In the genomic region with DNA sequence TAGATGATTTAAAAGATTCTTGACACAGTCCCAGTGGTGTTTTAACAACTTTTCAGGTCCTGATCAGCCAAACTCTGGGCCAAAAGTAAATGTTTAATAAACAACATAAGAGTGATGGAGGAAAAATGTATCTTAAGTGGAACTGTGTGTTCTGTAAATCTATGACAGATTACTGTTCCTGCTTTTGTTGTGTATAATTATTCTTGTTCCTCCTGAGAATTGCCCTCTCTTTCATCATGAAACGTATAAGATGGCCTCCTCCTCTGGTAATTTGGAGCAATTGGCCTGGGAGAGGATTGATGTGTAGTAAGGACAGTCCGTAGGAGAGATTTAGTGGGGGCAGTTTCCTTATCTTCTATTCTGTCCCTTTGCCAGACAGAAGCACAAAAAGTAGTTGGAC, we compare ENCODE assay signal across 21 cellular contexts. TPM values are rescaled to one million over a fixed set of nuclear protein-coding genes. Genes with fewer than 3 reads are reported as not detected.
DNase-seq lines count a peak whose midpoint lies in the region; ATAC-seq and TF ChIP-seq lines count a peak whose summit lies in the region.
"Had no signal": no experiment of that assay in that cellular context is flagged by ENCODE, and none has a peak within 500 bp of the region (broad histone marks: within the 10 kb centered on the region; RNA-seq: fewer than 3 reads in every experiment).

No MANE protein-coding gene starts in this region.

- POLR2A ChIA-PET in MCF 10A (lab: Yijun Ruan, JAX) = interaction anchor here (0.5 to 8.0 kb wide), 7 partner anchors 10 to 709 kb away, joined by 3 to 162 read pairs (median 3); a partner anchor contains a TSS
- POLR2A ChIA-PET in WTC11 (lab: Charles Lee) = no interaction called here

- H3K27ac Mint-ChIP-seq in MCF 10A (ENCODE audit: low read depth, unreplicated experiment) (peak overlapping the region; percentile 21), WTC11 (peak overlapping the region; percentile 65)
- H3K27ac Mint-ChIP-seq: activated T-cell treated with anti-CD3 and anti-CD28 coated beads, Interleukin-2, amount 50 U/mL, for 24 hours; T-helper 2 cell treated with Interferon-gamma antibody and Interleukin-4, amounts not matched to agents 5 μg/mL and 100 μg/mL, for 36 hours had no signal

- H3K4me3 Mint-ChIP-seq in MCF 10A (ENCODE audit: unreplicated experiment) = no peak overlapping the region
- no peak overlapping the region for H3K4me3 Mint-ChIP-seq in WTC11
- H3K4me3 Mint-ChIP-seq: activated T-cell treated with anti-CD3 and anti-CD28 coated beads, Interleukin-2, amount 50 U/mL, for 24 hours; T-helper 2 cell treated with Interferon-gamma antibody and Interleukin-4, amounts not matched to agents 5 μg/mL and 100 μg/mL, for 36 hours had no signal

- intact Hi-C loops in MCF 10A (cut with micrococcal nuclease) = no loop called here
- intact Hi-C loops in mammary epithelial cell (cut with micrococcal nuclease) = loop anchor here (10.0 kb wide), 1 partner anchor 163 kb away; no protein-coding TSS in a partner anchor
- intact Hi-C loops in tibial artery (cut with DNase I; ENCODE audit: low total_unique reads) = no loop called here

- BruUV-seq in MCF 10A (replicated peaks; lab: Mats Ljungman, UMichigan) (no TSS peak), mammary epithelial cell (replicated peaks; lab: Mats Ljungman, UMichigan) (no TSS peak)

- no peaks in the 10 kb centered on the region for H3K36me3 ChIP-seq in mammary epithelial cell (ENCODE audit: insufficient read depth, low read length)
- no peaks in the 10 kb centered on the region for H3K36me3 ChIP-seq in tibial artery
- H3K36me3 ChIP-seq: left ventricle myocardium inferior had no signal

- CTCF ChIA-PET in MCF 10A (lab: Yijun Ruan, JAX) = interaction anchor here (0.8 to 5.0 kb wide), 2 partner anchors 15 to 30 kb away, joined by 3 to 49 read pairs; no protein-coding TSS in a partner anchor
- CTCF ChIA-PET in mammary epithelial cell (lab: Charles Lee; ENCODE audit: low non-redundant PET) = no interaction called here
- CTCF ChIA-PET in WTC11 (lab: Charles Lee) = interaction anchor here (1.2 to 1.4 kb wide), 2 partner anchors 19 to 36 kb away, joined by 3 to 5 read pairs; no protein-coding TSS in a partner anchor

- DNase-seq in MCF 10A (ENCODE audit: unreplicated experiment) (no peak), mammary epithelial cell (no peak), WTC11 (ENCODE audit: low spot score) (no peak), fibroblast of pulmonary artery (ENCODE audit: low read depth) (peak; percentile 48), tibial artery (no peak), NCI-H510A (lab: John Stamatoyannopoulos, UW) (no peak)
- DNase-seq: ACHN; activated naive CD4-positive, alpha-beta T cell treated with Interleukin-2 at 50 U/mL for 16 hours; activated T-cell treated with anti-CD3 and anti-CD28 coated beads, Interleukin-2, amount 50 U/mL, for 24 hours; aorta; effector CD8-positive, alpha-beta T cell; head of caudate nucleus; left ventricle myocardium inferior; psoas muscle had no signal

- no peaks in the 10 kb centered on the region for H4K20me1 ChIP-seq in mammary epithelial cell (ENCODE audit: insufficient read depth, low read length)

- no peaks in the 10 kb centered on the region for H3K27me3 Mint-ChIP-seq in MCF 10A (ENCODE audit: insufficient read depth, unreplicated experiment)
- H3K27me3 Mint-ChIP-seq in WTC11 (ENCODE audit: low read depth) = no peaks in the 10 kb centered on the region
- H3K27me3 Mint-ChIP-seq: activated T-cell treated with anti-CD3 and anti-CD28 coated beads, Interleukin-2, amount 50 U/mL, for 24 hours had no signal

- no peak overlapping the region for H3K27ac ChIP-seq in mammary epithelial cell (ENCODE audit: insufficient read depth, low read depth, low read length)
- H3K27ac ChIP-seq in tibial artery = peak overlapping the region in 1 of 2 donors; percentile 4
- H3K27ac ChIP-seq: C4-2B, HL-60, left ventricle myocardium inferior, psoas muscle, SK-N-MC, skin epidermis had no signal

- in situ Hi-C loops in mammary epithelial cell (cut with MboI; ENCODE audit: low sequenced_read_pairs in 2 of 2) = no loop called here

- no peaks in the 10 kb centered on the region for H3K9me3 ChIP-seq in mammary epithelial cell (replicated peaks; ENCODE audit: insufficient read depth, low read length)
- no peaks in the 10 kb centered on the region for H3K9me3 ChIP-seq in tibial artery
- H3K9me3 ChIP-seq: left ventricle myocardium inferior, psoas muscle had no signal

- no peak overlapping the region for H2AFZ ChIP-seq in mammary epithelial cell (ENCODE audit: low read depth, low read length)

- no peak overlapping the region for H3K9ac ChIP-seq in mammary epithelial cell (ENCODE audit: insufficient read depth, low read length)

- WGBS in mammary epithelial cell (ENCODE audit: low coverage, missing lambda C conversion rate) = 100% methylated on average over 2 of the region's 2 CpGs

- H3K27me3 ChIP-seq in mammary epithelial cell (ENCODE audit: insufficient read depth, low read length) (no peaks in the 10 kb centered on the region), tibial artery (no peaks in the 10 kb centered on the region)

- no peak overlapping the region for H3K4me2 ChIP-seq in mammary epithelial cell (ENCODE audit: insufficient read depth, low read depth, low read length)

- no peak for ATAC-seq in WTC11
- ATAC-seq in GM18517 (IDR thresholded peaks at IDR 0.05; ENCODE audit: unreplicated experiment) = no peak
- no peak for ATAC-seq in HG03521 (IDR thresholded peaks at IDR 0.05; ENCODE audit: unreplicated experiment)
- ATAC-seq: psoas muscle had no signal

- peaks cover 7% of the 10 kb centered on the region for H3K36me3 Mint-ChIP-seq in MCF 10A (ENCODE audit: insufficient read depth, unreplicated experiment)
- no peaks in the 10 kb centered on the region for H3K36me3 Mint-ChIP-seq in WTC11

- no peaks in the 10 kb centered on the region for H3K9me3 Mint-ChIP-seq in MCF 10A (ENCODE audit: unreplicated experiment)
- H3K9me3 Mint-ChIP-seq in WTC11 = peaks cover 4% of the 10 kb centered on the region
- H3K9me3 Mint-ChIP-seq: activated T-cell treated with anti-CD3 and anti-CD28 coated beads, Interleukin-2, amount 50 U/mL, for 24 hours; T-helper 2 cell treated with Interferon-gamma antibody and Interleukin-4, amounts not matched to agents 5 μg/mL and 100 μg/mL, for 36 hours had no signal

- H3K4me3 ChIP-seq in mammary epithelial cell (replicated peaks in 1 of 3; ENCODE audit: insufficient read depth in 1 of 3, low read depth in 2 of 3, low read length in 3 of 3) (no peak overlapping the region), fibroblast of pulmonary artery (replicated peaks; ENCODE audit: low read depth, low read length) (no peak overlapping the region), tibial artery (no peak overlapping the region)
- H3K4me3 ChIP-seq: left ventricle myocardium inferior, psoas muscle, SK-N-MC, skin epidermis had no signal

- dilution Hi-C loops in mammary epithelial cell (cut with HindIII; ENCODE audit: low sequenced_read_pairs) = no loop called here

- peaks cover 33% of the 10 kb centered on the region for H3K4me1 ChIP-seq in mammary epithelial cell (ENCODE audit: insufficient read depth, low read length)
- peaks cover 0 to 54% (median 45%) of the 10 kb centered on the region in 4 donors for H3K4me1 ChIP-seq in tibial artery

- peaks cover 54% of the 10 kb centered on the region for H3K4me1 Mint-ChIP-seq in MCF 10A (ENCODE audit: insufficient read depth, unreplicated experiment)
- peaks cover 58% of the 10 kb centered on the region for H3K4me1 Mint-ChIP-seq in WTC11

- H3K79me2 ChIP-seq in mammary epithelial cell (ENCODE audit: insufficient read depth, low read length) = peaks cover 90% of the 10 kb centered on the region

- TF ChIP-seq CTCF in MCF 10A (IDR thresholded peaks at IDR 0.05; ENCODE audit: unreplicated experiment) (no peak), mammary epithelial cell (conservative IDR thresholded peaks at IDR 0.05 in 1 of 2, IDR thresholded peaks at IDR 0.05 in 1 of 2; ENCODE audit: extremely low read depth in 1 of 2, insufficient read depth in 1 of 2, low read depth in 1 of 2, low read length in 2 of 2) (no peak), WTC11 (IDR thresholded peaks at IDR 0.05) (no peak), fibroblast of pulmonary artery (IDR thresholded peaks at IDR 0.05; ENCODE audit: low read length, missing control alignments) (no peak), tibial artery (IDR thresholded peaks at IDR 0.05) (no peak)

TF ChIP-seq in WTC11, 78 proteins besides CTCF, POLR2A, EP300 and RAD21:
- TF ChIP-seq ZNF121 (CRISPR knock-in tag; IDR thresholded peaks at IDR 0.05) (no peak), SMAD3 (CRISPR knock-in tag; IDR thresholded peaks at IDR 0.05; ENCODE audit: borderline replicate concordance) (no peak), NR1H2 (CRISPR knock-in tag; IDR thresholded peaks at IDR 0.05) (no peak), SOX15 (CRISPR knock-in tag; IDR thresholded peaks at IDR 0.05) (no peak), OVOL2 (CRISPR knock-in tag; IDR thresholded peaks at IDR 0.05; ENCODE audit: borderline replicate concordance) (no peak), SP1 (CRISPR knock-in tag; conservative IDR thresholded peaks at IDR 0.05) (no peak), ZNF317 (CRISPR knock-in tag; IDR thresholded peaks at IDR 0.05; ENCODE audit: borderline replicate concordance, low read depth) (no peak)
- TF ChIP-seq, protein P1, sequence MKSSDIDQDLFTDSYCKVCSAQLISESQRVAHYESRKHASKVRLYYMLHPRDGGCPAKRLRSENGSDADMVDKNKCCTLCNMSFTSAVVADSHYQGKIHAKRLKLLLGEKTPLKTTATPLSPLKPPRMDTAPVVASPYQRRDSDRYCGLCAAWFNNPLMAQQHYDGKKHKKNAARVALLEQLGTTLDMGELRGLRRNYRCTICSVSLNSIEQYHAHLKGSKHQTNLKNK (CRISPR knock-in tag; IDR thresholded peaks at IDR 0.05) = no peak
- TF ChIP-seq, protein P2, sequence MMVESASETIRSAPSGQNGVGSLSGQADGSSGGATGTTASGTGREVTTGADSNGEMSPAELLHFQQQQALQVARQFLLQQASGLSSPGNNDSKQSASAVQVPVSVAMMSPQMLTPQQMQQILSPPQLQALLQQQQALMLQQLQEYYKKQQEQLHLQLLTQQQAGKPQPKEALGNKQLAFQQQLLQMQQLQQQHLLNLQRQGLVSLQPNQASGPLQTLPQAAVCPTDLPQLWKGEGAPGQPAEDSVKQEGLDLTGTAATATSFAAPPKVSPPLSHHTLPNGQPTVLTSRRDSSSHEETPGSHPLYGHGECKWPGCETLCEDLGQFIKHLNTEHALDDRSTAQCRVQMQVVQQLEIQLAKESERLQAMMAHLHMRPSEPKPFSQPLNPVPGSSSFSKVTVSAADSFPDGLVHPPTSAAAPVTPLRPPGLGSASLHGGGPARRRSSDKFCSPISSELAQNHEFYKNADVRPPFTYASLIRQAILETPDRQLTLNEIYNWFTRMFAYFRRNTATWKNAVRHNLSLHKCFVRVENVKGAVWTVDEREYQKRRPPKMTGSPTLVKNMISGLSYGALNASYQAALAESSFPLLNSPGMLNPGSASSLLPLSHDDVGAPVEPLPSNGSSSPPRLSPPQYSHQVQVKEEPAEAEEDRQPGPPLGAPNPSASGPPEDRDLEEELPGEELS (CRISPR knock-in tag; IDR thresholded peaks at IDR 0.05) = no peak

RNA-seq across cellular contexts. Expression of a gene that starts 34.5 kb away (rescaled TPM):
- total RNA-seq in MCF 10A (2022) (104 and 114 TPM in 2 replicates), mammary epithelial cell (100 to 1,000 TPM; 117 to 125 TPM), WTC11 (2021) (74.8 to 84.6 TPM (median 81.9 TPM) in 3 replicates)
- polyA plus RNA-seq in mammary epithelial cell = 93.3 TPM
- 83.5 TPM for polyA minus RNA-seq in mammary epithelial cell
